ENCODE assay signal across 16 cellular contexts in genomic region chr9:130990362-130991226, GRCh38. TPM values are rescaled to one million over a fixed set of nuclear protein-coding genes. Genes with fewer than 3 reads are reported as not detected.
DNase-seq lines count a peak whose midpoint lies in the region; ATAC-seq and TF ChIP-seq lines count a peak whose summit lies in the region.
"Had no signal": no experiment of that assay in that cellular context is flagged by ENCODE, and none has a peak within 500 bp of the region (broad histone marks: within the 10 kb centered on the region; RNA-seq: fewer than 3 reads in every experiment).

No MANE protein-coding gene starts in this region.

- H3K4me1 ChIP-seq in GM23338 (ENCODE audit: insufficient read depth) = peaks cover 12% of the 10 kb centered on the region
- no peaks in the 10 kb centered on the region for H3K4me1 ChIP-seq in trophoblast cell (ENCODE audit: control insufficient read depth in 1 of 2, insufficient read depth in 2 of 2, low read length in 2 of 2)

- no peak overlapping the region for H3K9ac ChIP-seq in trophoblast cell (ENCODE audit: low read length)

- no peak overlapping the region for H4K12ac ChIP-seq in trophoblast cell (ENCODE audit: low read depth, low read length)

- H3K79me2 ChIP-seq in GM23338 (replicated peaks; ENCODE audit: insufficient read depth) = no peaks in the 10 kb centered on the region
- no peaks in the 10 kb centered on the region for H3K79me2 ChIP-seq in trophoblast cell (ENCODE audit: control insufficient read depth, insufficient read depth, low read length, poor library complexity)

- H3K4ac ChIP-seq in trophoblast cell (ENCODE audit: low read depth, low read length) = no peak overlapping the region

- 0 out of 2 replicates have a peak, but pooled peaks cover 3% of the 10 kb centered on the region for H3F3A ChIP-seq in GM23338 (replicated peaks; ENCODE audit: low read depth)

- peaks cover 28% of the 10 kb centered on the region for H3K4me1 Mint-ChIP-seq in GM23338
- no peaks in the 10 kb centered on the region for H3K4me1 Mint-ChIP-seq in immature natural killer cell

- no peak overlapping the region for H2AK5ac ChIP-seq in trophoblast cell (ENCODE audit: low read length)

- no peaks in the 10 kb centered on the region for H3K36me3 ChIP-seq in GM23338 (ENCODE audit: insufficient read depth)
- H3K36me3 ChIP-seq in trophoblast cell (ENCODE audit: control insufficient read depth in 1 of 2, insufficient read depth in 2 of 2, low read length in 2 of 2) = no peaks in the 10 kb centered on the region
- H3K36me3 ChIP-seq: MG63 had no signal

- no peak overlapping the region for H3K23ac ChIP-seq in trophoblast cell (ENCODE audit: low read length)

- no peak overlapping the region for H3K4me3 Mint-ChIP-seq in GM23338
- H3K4me3 Mint-ChIP-seq in immature natural killer cell = no peak overlapping the region
- H3K4me3 Mint-ChIP-seq: CD4-positive, alpha-beta T cell had no signal

- no peaks in the 10 kb centered on the region for H3K9me3 Mint-ChIP-seq in GM23338
- H3K9me3 Mint-ChIP-seq in immature natural killer cell = no peaks in the 10 kb centered on the region
- H3K9me3 Mint-ChIP-seq: CD4-positive, alpha-beta T cell had no signal

- DNase-seq in GM23338 (ENCODE audit: low spot score) = no peak
- peak; percentile 59 for DNase-seq in SW480 (ENCODE audit: low spot score)
- peak; percentile 69 for DNase-seq in left kidney (ENCODE audit: low read depth, low spot score)
- DNase-seq in trophoblast cell = no peak
- no peak for DNase-seq in GF-D8 (lab: John Stamatoyannopoulos, UW)
- DNase-seq in immature natural killer cell = no peak
- no peak for DNase-seq in AG08395 (ENCODE audit: low spot score)
- DNase-seq: AML-193; Calu3; CD4-positive, alpha-beta T cell; Karpas-422; MG63; NCI-H1092; NCI-H146; NCI-H2081 had no signal

- H3K4me2 ChIP-seq in GM23338 = peak overlapping the region; percentile 51; the same call in 1 of the 2 replicates
- no peak overlapping the region for H3K4me2 ChIP-seq in trophoblast cell (ENCODE audit: low read length)

- H3K4me3 ChIP-seq in GM23338 (no peak overlapping the region), trophoblast cell (ENCODE audit: low read depth, low read length) (peak overlapping the region; percentile 21)
- H3K4me3 ChIP-seq: MG63 had no signal

- H3K27ac ChIP-seq in GM23338 (ENCODE audit: low read depth) = no peak overlapping the region
- no peak overlapping the region for H3K27ac ChIP-seq in trophoblast cell (ENCODE audit: low read depth, low read length)

- H3K18ac ChIP-seq in trophoblast cell (ENCODE audit: low read length) = no peak overlapping the region

- H2BK120ac ChIP-seq in trophoblast cell (ENCODE audit: insufficient read depth, low read length, poor library complexity) = no peak overlapping the region

- H3K27me3 Mint-ChIP-seq in GM23338 (ENCODE audit: insufficient read depth, low read depth, poor library complexity) (peaks cover 21% of the 10 kb centered on the region), immature natural killer cell (ENCODE audit: low read depth in 3 of 3) (peaks cover 2 to 4% (median 2%) of the 10 kb centered on the region in 3 donors)
- H3K27me3 Mint-ChIP-seq: CD4-positive, alpha-beta T cell had no signal

- H4K91ac ChIP-seq in trophoblast cell (ENCODE audit: low read depth, low read length) = no peak overlapping the region

- H3K36me3 Mint-ChIP-seq in GM23338 (ENCODE audit: low read depth) (no peaks in the 10 kb centered on the region), immature natural killer cell (no peaks in the 10 kb centered on the region)

- H3K27me3 ChIP-seq in GM23338 (ENCODE audit: insufficient read depth) (no peaks in the 10 kb centered on the region), trophoblast cell (ENCODE audit: insufficient read depth, low read length) (no peaks in the 10 kb centered on the region)
- H3K27me3 ChIP-seq: MG63 had no signal

- H3K27ac Mint-ChIP-seq in GM23338 (no peak overlapping the region), immature natural killer cell (no peak overlapping the region)
- H3K27ac Mint-ChIP-seq: CD4-positive, alpha-beta T cell had no signal

- no peak for TF ChIP-seq CTCF in GM23338 (conservative IDR thresholded peaks at IDR 0.05; ENCODE audit: low read depth in 2 of 2)

- H4K20me1 ChIP-seq in GM23338 (replicated peaks; ENCODE audit: insufficient read depth) = no peaks in the 10 kb centered on the region

- no peak overlapping the region for H3K14ac ChIP-seq in trophoblast cell (ENCODE audit: low read length)

- H4K8ac ChIP-seq in trophoblast cell (ENCODE audit: low read depth, low read length) = no peak overlapping the region

- H3K79me1 ChIP-seq in trophoblast cell (ENCODE audit: low read length) = no peaks in the 10 kb centered on the region

- H2AFZ ChIP-seq in GM23338 (peak overlapping the region; percentile 14; the same call in 1 of the 2 replicates), trophoblast cell (ENCODE audit: insufficient read depth, low read length, poor library complexity) (no peak overlapping the region)

- H3K9me2 ChIP-seq in GM23338 (ENCODE audit: insufficient read depth) = no peaks in the 10 kb centered on the region

- H2BK5ac ChIP-seq in trophoblast cell (ENCODE audit: low read depth, low read length, poor library complexity) = no peak overlapping the region

- WGBS in trophoblast cell (ENCODE audit: extremely low coverage, insufficient coverage, insufficient read length) = no CpG with 5 or more reads among the region's 24 CpGs

- H3K9me3 ChIP-seq in trophoblast cell (ENCODE audit: insufficient read depth, low read depth, low read length) = no peaks in the 10 kb centered on the region
- H3K9me3 ChIP-seq: MG63 had no signal

- H2BK12ac ChIP-seq in trophoblast cell (ENCODE audit: low read length) = no peak overlapping the region

- ATAC-seq in GM23338 = peak; percentile 16
- ATAC-seq: Panc1 had no signal

TF ChIP-seq in GM23338, 12 proteins besides CTCF, POLR2A, EP300 and RAD21 (continues in another document):
- TF ChIP-seq NANOG (IDR thresholded peaks at IDR 0.05; ENCODE audit: borderline replicate concordance) = no peak
- TF ChIP-seq CREB1 (CRISPR knock-in tag; IDR thresholded peaks at IDR 0.05; ENCODE audit: low read depth) = no peak

RNA-seq across cellular contexts. Expression of gene LAMC3, which starts 18.4 kb away (rescaled TPM):
- total RNA-seq in GM23338 (2014; rRNA removed; shearing (Covaris generic)) = 19.2 and 27.4 TPM in 2 replicates
- 8.2 and 9.0 TPM in 2 replicates for polyA plus RNA-seq in GM23338 (2016; fragmentation: Nextera tagmentation; extraction: Ambion mirVana)
- 0.17 and 0.25 TPM in 2 replicates for polyA plus RNA-seq in trophoblast cell (2013)
- not detected for polyA plus RNA-seq in immature natural killer cell
- total RNA-seq: Calu3 had no signal

RNA-seq across cellular contexts. Expression of gene FIBCD1, which starts 51.5 kb away (rescaled TPM):
- 4.4 and 15.5 TPM in 2 replicates for total RNA-seq in GM23338 (2014; rRNA removed; shearing (Covaris generic))
- polyA plus RNA-seq in GM23338 (2016; fragmentation: Nextera tagmentation; extraction: Ambion mirVana) (5.6 and 9.0 TPM in 2 replicates), immature natural killer cell (not detected)
- 83.3 and 85.3 TPM in 2 replicates for polyA plus RNA-seq in trophoblast cell (2013)
- total RNA-seq: CD4-positive, alpha-beta T cell had no signal

Comparison
In these comparisons a context has a peak if more than half of its experiments do, and no peak if none do; other contexts are left out.
1. DNase-seq: peak in SW480 (single experiment) and left kidney (single experiment); none in GM23338 (single experiment), trophoblast cell (0 of 2), GF-D8 (single experiment), immature natural killer cell (0 of 3) and AG08395 (single experiment).